8 cellular contexts compared by ENCODE assay signal in genomic region chr5:39716532-39716971, GRCh38.
DNase-seq lines count a peak whose midpoint lies in the region; ATAC-seq and TF ChIP-seq lines count a peak whose summit lies in the region.

No MANE protein-coding gene starts in this region.

- CTCF ChIA-PET in AG04449 (lab: Yijun Ruan, JAX): interaction anchor here (0.7 to 7.0 kb wide), 28 partner anchors 13 to 1024 kb away, joined by 3 to 76 read pairs (median 4); no protein-coding TSS in a partner anchor
- CTCF ChIA-PET in SK-N-SH (lab: Yijun Ruan, JAX): interaction anchor here (0.8 kb wide), 1 partner anchor 146 kb away, joined by 4 read pairs; no protein-coding TSS in a partner anchor

- H3K4me3 ChIP-seq in AG04449 (ENCODE audit: low read depth, low read length) (no peak overlapping the region), SK-N-SH (ENCODE audit: low read depth in 2 of 2, low read length in 1 of 2) (no peak overlapping the region)

- WGBS in SK-N-SH (ENCODE audit: low lambda C conversion rate): 0% methylated on average over 1 of the region's 1 CpG

- TF ChIP-seq CTCF in AG04449 (IDR thresholded peaks at IDR 0.05; ENCODE audit: insufficient read depth, low read length, missing control alignments) (peak; percentile 31), SK-N-SH (IDR thresholded peaks at IDR 0.05) (peak; percentile 35; the same call in 1 of the 2 replicates)

- no peaks in the 10 kb centered on the region for H3K9me3 ChIP-seq in SK-N-SH

- H2AFZ ChIP-seq in SK-N-SH (ENCODE audit: low read depth): no peak overlapping the region

- H3K4me2 ChIP-seq in SK-N-SH: no peak overlapping the region

- no peaks in the 10 kb centered on the region for H3F3A ChIP-seq in SK-N-SH (replicated peaks; ENCODE audit: insufficient read depth)

- H3K27ac ChIP-seq in SK-N-SH (ENCODE audit: low read depth in 2 of 2, low read length in 1 of 2): no peak overlapping the region

- no peaks in the 10 kb centered on the region for H3K9me2 ChIP-seq in SK-N-SH

- H3K9ac ChIP-seq in SK-N-SH: no peak overlapping the region

- DNase-seq in AG04449 (ENCODE audit: low read depth, low spot score) (no peak), HT-29 (ENCODE audit: low spot score) (peak; percentile 67), SK-N-SH (peak; percentile 26), myocyte (ENCODE audit: low read depth) (peak; percentile 70), DMS79 (lab: John Stamatoyannopoulos, UW) (no peak)
- peak; percentile 14 for DNase-seq in central memory CD4-positive, alpha-beta T cell

- TF ChIP-seq RAD21 in SK-N-SH (IDR thresholded peaks at IDR 0.05; ENCODE audit: low read length): no peak; the same call in 1 of the 2 replicates

- H3K36me3 ChIP-seq in SK-N-SH (replicated peaks in 1 of 2; ENCODE audit: control insufficient read depth in 1 of 2, insufficient read depth in 2 of 2, low read length in 1 of 2): no peaks in the 10 kb centered on the region

- TF ChIP-seq EP300 in SK-N-SH (IDR thresholded peaks at IDR 0.05; ENCODE audit: borderline replicate concordance in 1 of 2, low read depth in 1 of 2, low read length in 1 of 2): no peak

- POLR2A ChIA-PET in AG04449 (lab: Yijun Ruan, JAX): interaction anchor here (1.1 kb wide), 2 partner anchors 963 to 969 kb away, joined by 3 read pairs; partner anchors contain the start of gene PTGER4
- POLR2A ChIA-PET in SK-N-SH (lab: Yijun Ruan, JAX): no interaction called here

- ATAC-seq in GM18499 (IDR thresholded peaks at IDR 0.05; ENCODE audit: insufficient read depth, unreplicated experiment): peak; percentile 54
- no peak for ATAC-seq in HG03097 (IDR thresholded peaks at IDR 0.05; ENCODE audit: low FRiP score, unreplicated experiment)

- no peaks in the 10 kb centered on the region for H4K20me1 ChIP-seq in SK-N-SH (ENCODE audit: insufficient read depth)

- no peaks in the 10 kb centered on the region for H3K27me3 ChIP-seq in SK-N-SH (ENCODE audit: insufficient read depth)

- H3K4me1 ChIP-seq in SK-N-SH (ENCODE audit: control insufficient read depth in 1 of 2, insufficient read depth in 2 of 2, low read depth in 1 of 2, low read length in 1 of 2): no peaks in the 10 kb centered on the region

- no peaks in the 10 kb centered on the region for H3K79me2 ChIP-seq in SK-N-SH (ENCODE audit: insufficient read depth)

TF ChIP-seq in SK-N-SH, 30 proteins besides CTCF, POLR2A, EP300 and RAD21:
- peak; percentile 29; the same call in 1 of the 2 replicates for TF ChIP-seq SMC3 (IDR thresholded peaks at IDR 0.05; ENCODE audit: low read depth, low read length)
- 0 out of 2 replicates have a peak, but pooled peaks have one; percentile 18 for TF ChIP-seq GATA2 (CRISPR knock-in tag; IDR thresholded peaks at IDR 0.05)
- no peak for TF ChIP-seq NFIC (IDR thresholded peaks at IDR 0.05; ENCODE audit: borderline replicate concordance)
TF ChIP-seq in SK-N-SH: peak in this region for 2.

Comparison
In these comparisons a context has a peak if more than half of its experiments do, and no peak if none do; other contexts are left out.
1. DNase-seq: peak in HT-29 (single experiment), SK-N-SH (single experiment), central memory CD4-positive, alpha-beta T cell (single experiment) and myocyte (single experiment); none in AG04449 (single experiment) and DMS79 (single experiment).